In the genomic region with DNA sequence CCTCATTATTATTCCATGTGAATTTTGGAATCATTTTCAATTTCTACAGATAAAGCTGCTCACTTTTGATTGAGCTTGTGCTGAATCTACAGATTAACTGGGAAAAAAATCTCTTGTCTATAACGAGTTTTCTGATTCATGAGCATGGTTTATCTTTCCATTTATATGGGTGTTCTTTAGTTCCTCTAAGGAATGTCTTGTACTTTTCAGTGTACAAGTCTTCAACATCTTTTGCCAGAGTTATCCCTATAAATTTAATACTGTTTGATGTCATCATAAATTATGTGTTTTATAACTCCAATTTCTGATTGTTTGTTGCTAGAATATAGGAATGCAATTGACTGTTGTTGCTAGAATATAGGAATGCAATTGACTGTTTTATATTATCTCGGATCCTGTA, we compare ENCODE assay signal across 24 cellular contexts.
"Had no signal": no experiment of that assay in that cellular context is flagged by ENCODE, and none has a peak within 500 bp of the region (broad histone marks: within the 10 kb centered on the region; RNA-seq: fewer than 3 reads in every experiment).

No MANE protein-coding gene starts in this region.

- H3K27ac ChIP-seq: stomach, suprapubic skin, testis, thoracic aorta, thyroid gland, tibial artery, tibial nerve, transverse colon, upper lobe of left lung, upper lobe of right lung, uterus, vagina had no signal

- DNase-seq: stimulated activated CD4-positive, alpha-beta T cell treated with anti-CD3 and anti-CD28 coated beads, Interleukin-2, amount 100 ng/mL, for 48 hours; stimulated activated CD4-positive, alpha-beta T cell treated with anti-CD3 and anti-CD28 coated beads, Interleukin-4, amount 100 ng/mL, for 1 hour; stimulated activated CD4-positive, alpha-beta T cell treated with anti-CD3 and anti-CD28 coated beads, Interleukin-4, amount 100 ng/mL, for 24 hours; stimulated activated CD4-positive, alpha-beta T cell treated with anti-CD3 and anti-CD28 coated beads, Interleukin-4, amount 100 ng/mL, for 4 hours; stimulated activated CD8-positive, alpha-beta memory T cell treated with anti-CD3 and anti-CD28 coated beads, Interleukin-4, amount 100 ng/mL, for 48 hours; stimulated activated naive B cell treated with anti-CD40 and anti-IgM and Interleukin-4, amounts not matched to agents 10 μg/mL and 1 μg/mL and 100 μg/mL, for 72 hours; stimulated activated naive CD4-positive, alpha-beta T cell; stimulated activated naive CD4-positive, alpha-beta T cell treated with Interleukin-2 at 50 U/mL for 16 hours; stimulated activated naive CD8-positive, alpha-beta T cell treated with anti-CD3 and anti-CD28 coated beads, Interleukin-15, amount 100 ng/mL, for 72 hours; stimulated activated naive CD8-positive, alpha-beta T cell treated with anti-CD3 and anti-CD28 coated beads, Interleukin-15, Interleukin-2, amounts not matched to agents 100 U/mL and 50 U/mL, for 24 hours; stomach; substantia nigra; testis; thyroid gland; tibial artery; transverse colon; trophoblast cell; upper lobe of left lung; upper lobe of right lung; uterus had no signal

- H3K4me3 ChIP-seq: stomach, suprapubic skin, testis, thoracic aorta, thyroid gland, tibial artery, tibial nerve, transverse colon, upper lobe of left lung, upper lobe of right lung, uterus, vagina had no signal
